In the genomic region with DNA sequence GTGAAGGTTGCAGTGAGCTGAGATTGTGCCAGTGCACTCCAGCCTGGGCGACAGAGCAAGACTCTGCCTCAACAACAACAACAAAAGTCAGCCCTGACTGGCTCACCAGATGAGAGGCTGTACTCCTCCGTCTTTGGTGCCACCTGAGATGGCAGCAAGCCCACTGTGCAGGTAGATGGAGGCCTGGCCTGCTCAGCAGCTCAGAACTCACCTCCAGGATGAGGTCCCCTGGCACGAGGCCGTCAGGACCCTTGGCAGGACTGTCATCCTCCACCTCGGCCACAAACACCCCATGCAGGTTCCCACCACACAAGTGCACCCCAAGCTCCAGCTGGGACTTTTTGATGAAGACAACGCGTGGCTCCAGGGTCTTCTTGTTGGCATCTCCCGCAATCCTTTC, we compare ENCODE assay signal across 20 cellular contexts.
"Had no signal": no experiment of that assay in that cellular context is flagged by ENCODE, and none has a peak within 500 bp of the region (broad histone marks: within the 10 kb centered on the region; RNA-seq: fewer than 3 reads in every experiment).

No MANE protein-coding gene starts in this region.

- H3K27ac ChIP-seq: gastrocnemius medialis, psoas muscle, sigmoid colon, stomach, tibial artery had no signal

- DNase-seq: cortex of kidney; foreskin fibroblast; gastrocnemius medialis; head of caudate nucleus; psoas muscle; right cardiac atrium; sigmoid colon; stimulated activated CD4-positive, alpha-beta T cell treated with anti-CD3 and anti-CD28 coated beads, Interleukin-2, amount 100 ng/mL, for 24 hours; stimulated activated CD4-positive, alpha-beta T cell treated with anti-CD3 and anti-CD28 coated beads, Interleukin-4, amount 100 ng/mL, for 24 hours; stimulated activated naive CD4-positive, alpha-beta T cell treated with Interleukin-2 at 50 U/mL for 16 hours; stomach; tibial artery had no signal

- H3K4me3 Mint-ChIP-seq: memory B cell; natural killer cell treated with Interleukin-12 subunit alpha and Interleukin-12 subunit beta and Interleukin-15 and Interleukin-18, amount 100 ng/mL, for 72 hours; neural crest cell; stimulated activated effector memory CD8-positive, alpha-beta T cell treated with anti-CD3 and anti-CD28 coated beads, Interleukin-12 subunit alpha, Interleukin-12 subunit beta, amount 100 ng/mL, for 72 hours; type B pancreatic cell had no signal

- H3K27ac Mint-ChIP-seq: memory B cell; natural killer cell treated with Interleukin-12 subunit alpha and Interleukin-12 subunit beta and Interleukin-15 and Interleukin-18, amount 100 ng/mL, for 72 hours; type B pancreatic cell had no signal

- H3K9me3 Mint-ChIP-seq: memory B cell; natural killer cell treated with Interleukin-12 subunit alpha and Interleukin-12 subunit beta and Interleukin-15 and Interleukin-18, amount 100 ng/mL, for 72 hours; neural crest cell; stimulated activated effector memory CD8-positive, alpha-beta T cell treated with anti-CD3 and anti-CD28 coated beads, Interleukin-12 subunit alpha, Interleukin-12 subunit beta, amount 100 ng/mL, for 72 hours; type B pancreatic cell had no signal

- H3K4me1 ChIP-seq: gastrocnemius medialis, psoas muscle, sigmoid colon, stomach, tibial artery had no signal

- H3K27me3 ChIP-seq: gastrocnemius medialis, sigmoid colon, stomach, tibial artery had no signal

- H3K36me3 Mint-ChIP-seq: memory B cell; natural killer cell treated with Interleukin-12 subunit alpha and Interleukin-12 subunit beta and Interleukin-15 and Interleukin-18, amount 100 ng/mL, for 72 hours had no signal

- H3K4me3 ChIP-seq: gastrocnemius medialis, lung, psoas muscle, sigmoid colon, stomach, tibial artery had no signal

- H3K27me3 Mint-ChIP-seq: memory B cell; natural killer cell treated with Interleukin-12 subunit alpha and Interleukin-12 subunit beta and Interleukin-15 and Interleukin-18, amount 100 ng/mL, for 72 hours; type B pancreatic cell had no signal

- ATAC-seq: gastrocnemius medialis; left lobe of liver; natural killer cell treated with Interleukin-12 subunit alpha and Interleukin-12 subunit beta and Interleukin-15 and Interleukin-18, amount 100 ng/mL, for 72 hours; psoas muscle; right cardiac atrium; stimulated activated effector memory CD8-positive, alpha-beta T cell treated with anti-CD3 and anti-CD28 coated beads, Interleukin-12 subunit alpha, Interleukin-12 subunit beta, amount 100 ng/mL, for 72 hours had no signal

- H3K9me3 ChIP-seq: gastrocnemius medialis, psoas muscle, sigmoid colon, stomach, tibial artery had no signal

- H3K4me1 Mint-ChIP-seq: memory B cell, neural crest cell had no signal

- FAIRE-seq: keratinocyte had no signal
